ENCODE assay signal across 1 cellular context in the genomic region with DNA sequence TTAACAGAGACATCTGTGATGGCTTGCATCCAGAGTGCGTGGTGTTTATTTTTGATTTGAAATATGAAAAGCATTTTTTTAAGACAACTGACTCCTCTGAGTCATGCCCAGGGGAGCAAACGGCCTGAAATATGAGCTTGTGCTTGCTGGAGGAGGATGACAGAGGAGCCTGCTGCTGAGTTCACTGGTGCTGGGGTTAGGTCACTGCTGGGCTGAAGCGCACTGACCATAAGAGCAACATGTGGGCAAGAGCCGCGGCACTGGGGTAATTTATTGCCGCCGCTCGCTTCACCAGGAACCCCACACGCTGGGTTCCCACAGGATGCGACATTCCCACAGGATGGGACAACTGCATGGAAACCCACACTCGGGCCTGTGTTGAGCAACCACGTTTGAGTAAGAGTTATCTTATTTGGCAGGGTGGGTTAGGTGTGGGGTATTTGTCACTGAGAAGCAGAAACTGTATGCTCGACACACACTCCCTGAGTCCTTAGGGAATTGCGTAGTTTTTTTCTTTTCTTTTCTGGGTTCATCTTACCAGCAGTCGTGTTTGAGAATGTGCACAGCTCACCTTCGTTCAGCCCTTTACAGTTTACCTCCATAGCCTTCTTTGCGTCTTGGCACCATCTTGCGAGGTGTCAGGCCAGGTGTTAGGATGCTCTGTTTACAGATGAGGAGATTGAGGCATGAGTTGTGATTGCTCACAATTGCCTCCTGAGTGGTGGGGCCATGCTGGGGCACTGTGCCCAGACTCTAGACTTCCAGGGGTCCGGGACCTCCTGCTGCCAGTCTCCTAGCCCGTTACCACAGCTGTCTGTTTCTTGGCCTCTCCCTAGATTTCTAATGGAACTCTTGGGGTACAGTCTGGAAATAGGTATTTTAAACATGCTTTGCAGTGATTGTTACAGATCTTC.
TF ChIP-seq lines count a peak whose summit lies in the region.

No MANE protein-coding gene starts in this region.

TF ChIP-seq in GM23338, 12 proteins besides CTCF, POLR2A, EP300 and RAD21 (continued from another document):
- TF ChIP-seq, protein P1, sequence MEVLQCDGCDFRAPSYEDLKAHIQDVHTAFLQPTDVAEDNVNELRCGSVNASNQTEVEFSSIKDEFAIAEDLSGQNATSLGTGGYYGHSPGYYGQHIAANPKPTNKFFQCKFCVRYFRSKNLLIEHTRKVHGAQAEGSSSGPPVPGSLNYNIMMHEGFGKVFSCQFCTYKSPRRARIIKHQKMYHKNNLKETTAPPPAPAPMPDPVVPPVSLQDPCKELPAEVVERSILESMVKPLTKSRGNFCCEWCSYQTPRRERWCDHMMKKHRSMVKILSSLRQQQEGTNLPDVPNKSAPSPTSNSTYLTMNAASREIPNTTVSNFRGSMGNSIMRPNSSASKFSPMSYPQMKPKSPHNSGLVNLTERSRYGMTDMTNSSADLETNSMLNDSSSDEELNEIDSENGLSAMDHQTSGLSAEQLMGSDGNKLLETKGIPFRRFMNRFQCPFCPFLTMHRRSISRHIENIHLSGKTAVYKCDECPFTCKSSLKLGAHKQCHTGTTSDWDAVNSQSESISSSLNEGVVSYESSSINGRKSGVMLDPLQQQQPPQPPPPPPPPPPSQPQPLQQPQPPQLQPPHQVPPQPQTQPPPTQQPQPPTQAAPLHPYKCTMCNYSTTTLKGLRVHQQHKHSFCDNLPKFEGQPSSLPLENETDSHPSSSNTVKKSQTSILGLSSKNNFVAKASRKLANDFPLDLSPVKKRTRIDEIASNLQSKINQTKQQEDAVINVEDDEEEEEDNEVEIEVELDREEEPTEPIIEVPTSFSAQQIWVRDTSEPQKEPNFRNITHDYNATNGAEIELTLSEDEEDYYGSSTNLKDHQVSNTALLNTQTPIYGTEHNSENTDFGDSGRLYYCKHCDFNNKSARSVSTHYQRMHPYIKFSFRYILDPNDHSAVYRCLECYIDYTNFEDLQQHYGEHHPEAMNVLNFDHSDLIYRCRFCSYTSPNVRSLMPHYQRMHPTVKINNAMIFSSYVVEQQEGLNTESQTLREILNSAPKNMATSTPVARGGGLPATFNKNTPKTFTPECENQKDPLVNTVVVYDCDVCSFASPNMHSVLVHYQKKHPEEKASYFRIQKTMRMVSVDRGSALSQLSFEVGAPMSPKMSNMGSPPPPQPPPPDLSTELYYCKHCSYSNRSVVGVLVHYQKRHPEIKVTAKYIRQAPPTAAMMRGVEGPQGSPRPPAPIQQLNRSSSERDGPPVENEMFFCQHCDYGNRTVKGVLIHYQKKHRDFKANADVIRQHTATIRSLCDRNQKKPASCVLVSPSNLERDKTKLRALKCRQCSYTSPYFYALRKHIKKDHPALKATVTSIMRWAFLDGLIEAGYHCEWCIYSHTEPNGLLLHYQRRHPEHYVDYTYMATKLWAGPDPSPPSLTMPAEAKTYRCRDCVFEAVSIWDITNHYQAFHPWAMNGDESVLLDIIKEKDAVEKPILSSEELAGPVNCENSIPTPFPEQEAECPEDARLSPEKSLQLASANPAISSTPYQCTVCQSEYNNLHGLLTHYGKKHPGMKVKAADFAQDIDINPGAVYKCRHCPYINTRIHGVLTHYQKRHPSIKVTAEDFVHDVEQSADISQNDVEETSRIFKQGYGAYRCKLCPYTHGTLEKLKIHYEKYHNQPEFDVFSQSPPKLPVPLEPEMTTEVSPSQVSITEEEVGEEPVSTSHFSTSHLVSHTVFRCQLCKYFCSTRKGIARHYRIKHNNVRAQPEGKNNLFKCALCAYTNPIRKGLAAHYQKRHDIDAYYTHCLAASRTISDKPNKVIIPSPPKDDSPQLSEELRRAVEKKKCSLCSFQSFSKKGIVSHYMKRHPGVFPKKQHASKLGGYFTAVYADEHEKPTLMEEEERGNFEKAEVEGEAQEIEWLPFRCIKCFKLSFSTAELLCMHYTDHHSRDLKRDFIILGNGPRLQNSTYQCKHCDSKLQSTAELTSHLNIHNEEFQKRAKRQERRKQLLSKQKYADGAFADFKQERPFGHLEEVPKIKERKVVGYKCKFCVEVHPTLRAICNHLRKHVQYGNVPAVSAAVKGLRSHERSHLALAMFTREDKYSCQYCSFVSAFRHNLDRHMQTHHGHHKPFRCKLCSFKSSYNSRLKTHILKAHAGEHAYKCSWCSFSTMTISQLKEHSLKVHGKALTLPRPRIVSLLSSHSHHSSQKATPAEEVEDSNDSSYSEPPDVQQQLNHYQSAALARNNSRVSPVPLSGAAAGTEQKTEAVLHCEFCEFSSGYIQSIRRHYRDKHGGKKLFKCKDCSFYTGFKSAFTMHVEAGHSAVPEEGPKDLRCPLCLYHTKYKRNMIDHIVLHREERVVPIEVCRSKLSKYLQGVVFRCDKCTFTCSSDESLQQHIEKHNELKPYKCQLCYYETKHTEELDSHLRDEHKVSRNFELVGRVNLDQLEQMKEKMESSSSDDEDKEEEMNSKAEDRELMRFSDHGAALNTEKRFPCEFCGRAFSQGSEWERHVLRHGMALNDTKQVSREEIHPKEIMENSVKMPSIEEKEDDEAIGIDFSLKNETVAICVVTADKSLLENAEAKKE (CRISPR knock-in tag; IDR thresholded peaks at IDR 0.05): no peak
